In genomic region chr6:42093582-42094329, GRCh38 we compare ENCODE assay signal across 18 cellular contexts. TPM values are rescaled to one million over a fixed set of nuclear protein-coding genes. Genes with fewer than 3 reads are reported as not detected.
DNase-seq lines count a peak whose midpoint lies in the region; ATAC-seq and TF ChIP-seq lines count a peak whose summit lies in the region.
"Had no signal": no experiment of that assay in that cellular context is flagged by ENCODE, and none has a peak within 500 bp of the region (broad histone marks: within the 10 kb centered on the region; RNA-seq: fewer than 3 reads in every experiment).

No MANE protein-coding gene starts in this region.

- peak; percentile 30 for DNase-seq in GM23248
- no peak for DNase-seq in NT2/D1 (ENCODE audit: low read depth, low spot score)
- no peak for DNase-seq in foreskin keratinocyte
- no peak for DNase-seq in activated CD8-positive, alpha-beta memory T cell treated with anti-CD3 and anti-CD28 coated beads, Interleukin-2, amount 50 U/mL, for 4 hours
- DNase-seq in endothelial cell (ENCODE audit: low spot score), result no peak
- DNase-seq in stimulated activated CD4-positive, alpha-beta T cell treated with anti-CD3 and anti-CD28 coated beads, Interleukin-4, amount 100 ng/mL, for 24 hours, result no peak
- DNase-seq: activated CD4-positive, alpha-beta T cell treated with anti-CD3 and anti-CD28 coated beads for 48 hours; activated T-cell treated with anti-CD3 and anti-CD28 coated beads, Interleukin-2, amount 50 U/mL, for 48 hours; C1 segment of cervical spinal cord; caudate nucleus; kidney; NCI-H1930; NCI-H526 treated with DMSO at 0.1 percent for 48 hours; stimulated activated CD4-positive, alpha-beta T cell treated with anti-CD3 and anti-CD28 coated beads, Interleukin-12 subunit alpha, Interleukin-12 subunit beta, amount 100 ng/mL, for 4 hours had no signal

- H3K79me2 ChIP-seq in GM23248 (ENCODE audit: insufficient read depth), result no peaks in the 10 kb centered on the region

- H3K9me2 ChIP-seq in GM23248 (ENCODE audit: insufficient read depth), result no peaks in the 10 kb centered on the region

- peaks cover 6% of the 10 kb centered on the region for H3K27me3 Mint-ChIP-seq in endothelial cell (ENCODE audit: unreplicated experiment)

- no peak overlapping the region for H3K4me2 ChIP-seq in GM23248 (ENCODE audit: unreplicated experiment)

- no peaks in the 10 kb centered on the region for H3K9me3 Mint-ChIP-seq in endothelial cell (ENCODE audit: unreplicated experiment)

- ATAC-seq in foreskin keratinocyte (peak; percentile 20), HG03439 (IDR thresholded peaks at IDR 0.05; ENCODE audit: unreplicated experiment) (no peak)
- ATAC-seq: gastroesophageal sphincter had no signal

- in situ Hi-C loops in GM23248 (cut with MboI), result no loop called here

- no peaks in the 10 kb centered on the region for H3K4me1 Mint-ChIP-seq in endothelial cell (ENCODE audit: unreplicated experiment)

- TF ChIP-seq CTCF in foreskin keratinocyte (conservative IDR thresholded peaks at IDR 0.05), result no peak
- no peak for TF ChIP-seq CTCF in endothelial cell (IDR thresholded peaks at IDR 0.05; ENCODE audit: unreplicated experiment)

- no peaks in the 10 kb centered on the region for H3F3A ChIP-seq in GM23248 (ENCODE audit: insufficient read depth)

- no peak overlapping the region for H3K4me3 Mint-ChIP-seq in endothelial cell (ENCODE audit: unreplicated experiment)

- no peaks in the 10 kb centered on the region for H3K36me3 Mint-ChIP-seq in endothelial cell (ENCODE audit: low read depth, unreplicated experiment)

- no peaks in the 10 kb centered on the region for H4K20me1 ChIP-seq in GM23248 (ENCODE audit: insufficient read depth)

- no peak overlapping the region for H3K27ac Mint-ChIP-seq in endothelial cell (ENCODE audit: unreplicated experiment)

- H3K9me3 ChIP-seq in GM23248 (ENCODE audit: low read depth), result no peaks in the 10 kb centered on the region
- no peaks in the 10 kb centered on the region for H3K9me3 ChIP-seq in NT2/D1 (ENCODE audit: insufficient read depth, low read length)
- no peaks in the 10 kb centered on the region for H3K9me3 ChIP-seq in mucosa of stomach (ENCODE audit: control insufficient read depth, low read length)
- H3K9me3 ChIP-seq: gastroesophageal sphincter had no signal

- peaks cover under 1% of the 10 kb centered on the region; the same call in 1 of the 2 replicates for H3K4me1 ChIP-seq in GM23248 (ENCODE audit: insufficient read depth)
- H3K4me1 ChIP-seq in NT2/D1 (ENCODE audit: insufficient read depth, insufficient read length), result peaks cover 3% of the 10 kb centered on the region
- H3K4me1 ChIP-seq in foreskin keratinocyte, result peaks cover 1% of the 10 kb centered on the region
- H3K4me1 ChIP-seq in mucosa of stomach (ENCODE audit: control insufficient read depth, insufficient read depth, low read length), result peaks cover 34% of the 10 kb centered on the region
- H3K4me1 ChIP-seq: gastroesophageal sphincter had no signal

- H2AFZ ChIP-seq in GM23248, result no peak overlapping the region

- H3K36me3 ChIP-seq in GM23248 (ENCODE audit: low read depth) (no peaks in the 10 kb centered on the region), NT2/D1 (ENCODE audit: insufficient read depth, insufficient read length, low read length) (no peaks in the 10 kb centered on the region), mucosa of stomach (ENCODE audit: control insufficient read depth, insufficient read depth, low read length) (no peaks in the 10 kb centered on the region)

- H3K4me3 ChIP-seq in GM23248, result no peak overlapping the region
- no peak overlapping the region for H3K4me3 ChIP-seq in NT2/D1 (ENCODE audit: insufficient read length, low read depth)
- no peak overlapping the region for H3K4me3 ChIP-seq in mucosa of stomach (ENCODE audit: low read length)
- H3K4me3 ChIP-seq: gastroesophageal sphincter had no signal

- H3K9ac ChIP-seq in GM23248, result no peak overlapping the region
- H3K9ac ChIP-seq in NT2/D1 (ENCODE audit: insufficient read length, low read depth), result peak overlapping the region; percentile 10
- peak overlapping the region; percentile 20 for H3K9ac ChIP-seq in mucosa of stomach (ENCODE audit: low read length)

- WGBS in GM23248 (ENCODE audit: low coverage in 1 of 2, low lambda C conversion rate in 2 of 2, missing lambda C conversion rate in 2 of 2), 2 experiments, result 59 to 61% methylated on average over 10 of the region's 10 CpGs

- H3K27me3 ChIP-seq in GM23248 (replicated peaks; ENCODE audit: insufficient read depth), result no peaks in the 10 kb centered on the region
- no peaks in the 10 kb centered on the region for H3K27me3 ChIP-seq in NT2/D1 (ENCODE audit: insufficient read depth, insufficient read length)
- no peaks in the 10 kb centered on the region for H3K27me3 ChIP-seq in foreskin keratinocyte
- H3K27me3 ChIP-seq in mucosa of stomach (ENCODE audit: control insufficient read depth, insufficient read depth, low read length), result no peaks in the 10 kb centered on the region
- H3K27me3 ChIP-seq: gastroesophageal sphincter had no signal

- no peak overlapping the region for H3K27ac ChIP-seq in GM23248
- no peak overlapping the region for H3K27ac ChIP-seq in foreskin keratinocyte
- H3K27ac ChIP-seq: gastroesophageal sphincter, HL-60 had no signal

RNA-seq across cellular contexts. Expression of gene TAF8, which starts 43.4 kb away (rescaled TPM):
- 8.6 and 17.2 TPM in 2 replicates for total RNA-seq in GM23248 (2014; rRNA removed; shearing (Covaris generic))
- polyA plus RNA-seq in GM23248 (2016; fragmentation: Nextera tagmentation; extraction: Ambion mirVana) (6.9 and 7.4 TPM in 2 replicates), foreskin keratinocyte (9.7 and 10.0 TPM in 2 replicates)
- total RNA-seq in foreskin keratinocyte (17.3 and 17.7 TPM in 2 replicates), endothelial cell (ENCODE audit: unreplicated experiment) (21.9 TPM)

RNA-seq across cellular contexts. Expression of gene C6orf132, which starts 48.7 kb away (rescaled TPM):
- total RNA-seq in GM23248 (2014; rRNA removed; shearing (Covaris generic)), result 4.2 and 5.2 TPM in 2 replicates
- polyA plus RNA-seq in GM23248 (2016; fragmentation: Nextera tagmentation; extraction: Ambion mirVana) (2.8 and 3.2 TPM in 2 replicates), foreskin keratinocyte (20.2 and 28.7 TPM in 2 replicates)
- total RNA-seq in foreskin keratinocyte (21.3 and 22.1 TPM in 2 replicates), endothelial cell (ENCODE audit: unreplicated experiment) (0.87 TPM)
